In the genomic region with DNA sequence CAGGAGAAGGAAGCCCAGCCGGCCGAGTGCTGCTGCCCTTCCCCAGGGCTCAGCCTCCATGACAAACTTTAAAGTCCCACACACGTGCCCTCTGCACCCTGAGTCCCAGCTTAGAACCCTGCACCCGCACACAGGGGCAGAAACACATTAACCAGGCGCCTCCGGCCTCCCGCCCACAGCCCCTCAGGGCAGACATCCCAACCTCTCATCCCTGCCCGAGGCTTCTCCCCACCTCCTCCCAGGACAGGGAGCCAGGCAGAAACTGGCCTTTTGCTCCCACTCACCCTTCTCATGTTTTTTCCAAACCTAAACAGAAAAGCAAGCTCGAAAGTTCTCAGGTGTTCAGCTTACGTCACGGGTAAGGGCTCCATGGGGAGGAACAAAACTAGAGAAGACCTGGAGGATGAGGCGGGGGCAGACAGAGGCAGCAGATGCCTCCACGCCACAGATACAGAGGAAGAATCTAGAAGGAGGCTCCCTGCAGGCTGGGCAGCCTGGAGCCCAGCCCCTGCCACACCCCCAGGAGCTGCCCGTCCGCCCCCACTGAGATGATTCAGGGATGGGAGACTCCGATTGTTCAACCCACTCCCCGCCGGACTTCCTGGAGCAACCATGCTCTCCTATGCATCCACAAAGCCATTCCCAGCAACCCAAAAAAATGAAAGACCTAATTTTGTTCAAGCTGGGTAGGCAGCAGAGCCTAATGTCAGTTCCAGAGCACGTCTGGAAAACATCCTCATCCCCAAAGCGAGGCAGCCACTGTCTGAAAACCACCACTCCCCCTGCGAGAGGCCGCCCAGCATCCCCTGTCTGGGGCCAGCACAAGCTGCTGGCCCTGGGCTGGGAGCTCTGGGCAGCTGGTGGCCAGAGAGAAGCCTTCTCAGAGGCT, we compare ENCODE assay signal across 35 cellular contexts. TPM values are rescaled to one million over a fixed set of nuclear protein-coding genes. Genes with fewer than 3 reads are reported as not detected.
DNase-seq lines count a peak whose midpoint lies in the region; ATAC-seq and TF ChIP-seq lines count a peak whose summit lies in the region.
"Had no signal": no experiment of that assay in that cellular context is flagged by ENCODE, and none has a peak within 500 bp of the region (broad histone marks: within the 10 kb centered on the region; RNA-seq: fewer than 3 reads in every experiment).

No MANE protein-coding gene starts in this region.

- no peak for TF ChIP-seq EP300 in stomach (IDR thresholded peaks at IDR 0.05)

- no peaks in the 10 kb centered on the region for H3K9me3 Mint-ChIP-seq in WTC11
- H3K9me3 Mint-ChIP-seq: activated CD8-positive, alpha-beta T cell treated with anti-CD3 and anti-CD28 coated beads for 36 hours; activated T-helper 1 cell treated with anti-CD3 and anti-CD28 coated beads, Interleukin-12 subunit alpha, Interleukin-12 subunit beta, Interleukin-2, Interleukin-4 antibody, amounts not matched to agents 30 ng/mL and 10 ng/mL and 1 ng/mL, durations not matched to agents 14 hours and 24 hours and 36 hours; natural killer cell treated with Interleukin-12 subunit alpha and Interleukin-12 subunit beta and Interleukin-15 and Interleukin-18, amount 100 ng/mL, for 72 hours had no signal

- intact Hi-C loops in left cardiac atrium (cut with DNase I) = no loop called here
- intact Hi-C loops in stomach (cut with DNase I; ENCODE audit: low total_unique reads) = no loop called here

- POLR2A ChIA-PET in WTC11 (lab: Charles Lee) = interaction anchor here (1.2 kb wide), 1 partner anchor 19 kb away, joined by 3 read pairs; no protein-coding TSS in a partner anchor

- H3K4me3 ChIP-seq in MG63 = no peak overlapping the region
- H3K4me3 ChIP-seq in stomach = no peak overlapping the region
- H3K4me3 ChIP-seq: gastroesophageal sphincter, HAP-1, hepatocyte, ovary, SK-N-MC, skin epidermis, suprapubic skin had no signal

- H3K4me1 ChIP-seq in stomach = no peaks in the 10 kb centered on the region
- H3K4me1 ChIP-seq: Caco-2, gastroesophageal sphincter, HAP-1, suprapubic skin had no signal

- CTCF ChIA-PET in WTC11 (lab: Charles Lee) = interaction anchor here (0.6 to 3.1 kb wide), 7 partner anchors 14 to 488 kb away, joined by 3 to 15 read pairs (median 5); partner anchors contain the start of gene PTK6

- peak; percentile 16 for DNase-seq in EH (ENCODE audit: low read depth)
- peak; percentile 46 for DNase-seq in MG63
- no peak for DNase-seq in WTC11 (ENCODE audit: low spot score)
- DNase-seq in NCI-H69 (lab: John Stamatoyannopoulos, UW) = no peak
- no peak for DNase-seq in left cardiac atrium
- DNase-seq in OCI-M1 (lab: John Stamatoyannopoulos, UW) = no peak
- no peak for DNase-seq in stomach
- DNase-seq: activated CD4-positive, CD25-positive, alpha-beta regulatory T cell treated with anti-CD3 and anti-CD28 coated beads, Interleukin-2, amount 50 U/mL, for 72 hours; activated CD8-positive, alpha-beta memory T cell treated with anti-CD3 and anti-CD28 coated beads, Interleukin-2, amount 50 U/mL, for 48 hours; activated CD8-positive, alpha-beta T cell treated with anti-CD3 and anti-CD28 coated beads for 36 hours; activated naive CD4-positive, alpha-beta T cell treated with anti-CD3 and anti-CD28 coated beads, Interleukin-2, amount 50 U/mL, for 16 hours; amniotic stem cell; Caco-2; DMS79 treated with DMSO at 0.1 percent for 48 hours; Karpas-422; NCI-H1436 treated with DMSO at 0.1 percent for 48 hours; NCI-H446; NCI-H774; ovary; retina; stimulated activated naive CD4-positive, alpha-beta T cell; T-helper 2 cell had no signal

- H3K27me3 Mint-ChIP-seq in WTC11 (ENCODE audit: low read depth) = no peaks in the 10 kb centered on the region

- peak overlapping the region; percentile 4; the same call in 1 of the 2 replicates for H3K27ac Mint-ChIP-seq in WTC11
- H3K27ac Mint-ChIP-seq: activated CD8-positive, alpha-beta T cell treated with anti-CD3 and anti-CD28 coated beads for 36 hours; activated T-helper 1 cell treated with anti-CD3 and anti-CD28 coated beads, Interleukin-12 subunit alpha, Interleukin-12 subunit beta, Interleukin-2, Interleukin-4 antibody, amounts not matched to agents 30 ng/mL and 10 ng/mL and 1 ng/mL, durations not matched to agents 14 hours and 24 hours and 36 hours; natural killer cell treated with Interleukin-12 subunit alpha and Interleukin-12 subunit beta and Interleukin-15 and Interleukin-18, amount 100 ng/mL, for 72 hours had no signal

- no peak overlapping the region for H3K4me3 Mint-ChIP-seq in WTC11
- H3K4me3 Mint-ChIP-seq: activated CD8-positive, alpha-beta T cell treated with anti-CD3 and anti-CD28 coated beads for 36 hours; activated T-helper 1 cell treated with anti-CD3 and anti-CD28 coated beads, Interleukin-12 subunit alpha, Interleukin-12 subunit beta, Interleukin-2, Interleukin-4 antibody, amounts not matched to agents 30 ng/mL and 10 ng/mL and 1 ng/mL, durations not matched to agents 14 hours and 24 hours and 36 hours; natural killer cell treated with Interleukin-12 subunit alpha and Interleukin-12 subunit beta and Interleukin-15 and Interleukin-18, amount 100 ng/mL, for 72 hours had no signal

- H3K9me3 ChIP-seq in MG63 = no peaks in the 10 kb centered on the region
- H3K9me3 ChIP-seq in stomach = no peaks in the 10 kb centered on the region
- H3K9me3 ChIP-seq: Caco-2, gastroesophageal sphincter, HAP-1, ovary, suprapubic skin had no signal

- H3K27ac ChIP-seq in layer of hippocampus (ENCODE audit: low read depth, low read length) (peak overlapping the region; percentile 30), stomach (no peak overlapping the region)
- H3K27ac ChIP-seq: C4-2B, gastroesophageal sphincter, hepatocyte, ovary, RWPE1, SK-N-MC, skin epidermis, suprapubic skin had no signal

- 51 to 58% (median 56%) methylated on average over 22 of the region's 22 CpGs for WGBS in stomach, 5 donors

- TF ChIP-seq POLR2A in stomach (IDR thresholded peaks at IDR 0.05) = no peak

- no peaks in the 10 kb centered on the region for H3K36me3 Mint-ChIP-seq in WTC11
- H3K36me3 Mint-ChIP-seq: natural killer cell treated with Interleukin-12 subunit alpha and Interleukin-12 subunit beta and Interleukin-15 and Interleukin-18, amount 100 ng/mL, for 72 hours had no signal

- H3K36me3 ChIP-seq in MG63 = no peaks in the 10 kb centered on the region
- no peaks in the 10 kb centered on the region for H3K36me3 ChIP-seq in stomach
- H3K36me3 ChIP-seq: gastroesophageal sphincter, HAP-1, ovary, suprapubic skin had no signal

- peaks cover 74% of the 10 kb centered on the region for H3K27me3 ChIP-seq in MG63
- H3K27me3 ChIP-seq in layer of hippocampus (ENCODE audit: control insufficient read depth, insufficient read depth, low read length) = peaks cover 28% of the 10 kb centered on the region
- H3K27me3 ChIP-seq in stomach = peaks cover 4 to 98% (median 58%) of the 10 kb centered on the region in 3 donors
- H3K27me3 ChIP-seq: ovary had no signal

- ATAC-seq in WTC11 (no peak), left cardiac atrium (no peak)
- ATAC-seq: activated CD8-positive, alpha-beta T cell treated with anti-CD3 and anti-CD28 coated beads for 36 hours; gastroesophageal sphincter; left lobe of liver; natural killer cell treated with Interleukin-12 subunit alpha and Interleukin-12 subunit beta and Interleukin-15 and Interleukin-18, amount 100 ng/mL, for 72 hours had no signal

- H3K4me1 Mint-ChIP-seq in WTC11 = peaks cover 29% of the 10 kb centered on the region

- TF ChIP-seq CTCF in WTC11 (IDR thresholded peaks at IDR 0.05) = no peak
- no peak for TF ChIP-seq CTCF in stomach (IDR thresholded peaks at IDR 0.05)

TF ChIP-seq in WTC11, 78 proteins besides CTCF, POLR2A, EP300 and RAD21 (continues in another document):
- TF ChIP-seq HMGA2 (CRISPR knock-in tag; IDR thresholded peaks at IDR 0.05) (no peak), CREM (CRISPR knock-in tag; IDR thresholded peaks at IDR 0.05) (no peak), ZNF263 (CRISPR knock-in tag; IDR thresholded peaks at IDR 0.05; ENCODE audit: low read depth) (no peak), FOXP1 (CRISPR knock-in tag; IDR thresholded peaks at IDR 0.05; ENCODE audit: borderline replicate concordance) (no peak), IRF2 (CRISPR knock-in tag; IDR thresholded peaks at IDR 0.05; ENCODE audit: borderline replicate concordance, low read depth) (no peak), SMAD3 (CRISPR knock-in tag; IDR thresholded peaks at IDR 0.05; ENCODE audit: borderline replicate concordance) (no peak), MLX (CRISPR knock-in tag; IDR thresholded peaks at IDR 0.05) (no peak)

RNA-seq across cellular contexts. Expression of gene KCNQ2, which starts 8.8 kb away (rescaled TPM):
- 0.92 TPM in 1 of 2 replicates, not detected in the other for total RNA-seq in MG63 (2014; rRNA removed; shearing (Covaris generic); ENCODE audit: low replicate concordance)
- total RNA-seq in WTC11 (2021) (99.8 to 112 TPM (median 108 TPM) in 3 replicates), left cardiac atrium (1 to 10 TPM in 1 of 2 donors, under 1 TPM in 1; 0.91 to 2.0 TPM), stomach (1 to 10 TPM in 1 of 5 donors, not detected in 4; 2.2 TPM)
- under 1 TPM in 2 of 3 donors, not detected in 1; 0.03 to 0.25 TPM for polyA plus RNA-seq in stomach
- total RNA-seq: activated CD8-positive, alpha-beta T cell treated with anti-CD3 and anti-CD28 coated beads for 36 hours; activated T-helper 1 cell treated with anti-CD3 and anti-CD28 coated beads, Interleukin-12 subunit alpha, Interleukin-12 subunit beta, Interleukin-2, Interleukin-4 antibody, amounts not matched to agents 30 ng/mL and 10 ng/mL and 1 ng/mL, durations not matched to agents 14 hours and 24 hours and 36 hours; endothelial cell of umbilical vein; left lobe of liver; natural killer cell treated with Interleukin-12 subunit alpha and Interleukin-12 subunit beta and Interleukin-15 and Interleukin-18, amount 100 ng/mL, for 72 hours; ovary had no signal
- polyA plus RNA-seq: endothelial cell of umbilical vein, ovary had no signal

RNA-seq across cellular contexts. Expression of gene EEF1A2, which starts 35.2 kb away (rescaled TPM):
- 62.5 and 113 TPM in 2 replicates for total RNA-seq in MG63 (2014; rRNA removed; shearing (Covaris generic); ENCODE audit: low replicate concordance)
- total RNA-seq in WTC11 (2021) (26.0 to 35.7 TPM (median 34.9 TPM) in 3 replicates), left cardiac atrium (100 to 1,000 TPM; 656 to 679 TPM), stomach (10 to 100 TPM in 2 of 5 donors, 1 to 10 TPM in 1, under 1 TPM in 1, not detected in 1; 0.58 to 64.8 (median 16.7) TPM)
- polyA plus RNA-seq in stomach = 10 to 100 TPM in 2 of 3 donors, 1 to 10 TPM in 1; 4.6 to 53.0 (median 25.0) TPM

RNA-seq across cellular contexts. Expression of gene PPDPF, which starts 56.9 kb away (rescaled TPM):
- total RNA-seq in MG63 (2014; rRNA removed; shearing (Covaris generic); ENCODE audit: low replicate concordance) = 21.4 and 40.1 TPM in 2 replicates
- total RNA-seq in WTC11 (2021) = 170 to 210 TPM (median 205 TPM) in 3 replicates
- total RNA-seq in left cardiac atrium = 100 to 1,000 TPM; 215 to 241 TPM
- 100 to 1,000 TPM in 2 of 5 donors, 10 to 100 TPM in 2, 1 to 10 TPM in 1; 1.8 to 213 (median 84.8) TPM for total RNA-seq in stomach
- polyA plus RNA-seq in stomach = 100 to 1,000 TPM; 570 to 756 (median 749) TPM

Comparison
In these comparisons a context has a peak if more than half of its experiments do, and no peak if none do; other contexts are left out.
1. DNase-seq: peak in EH (single experiment) and MG63 (single experiment); none in WTC11 (single experiment), NCI-H69 (single experiment), left cardiac atrium (single experiment), OCI-M1 (single experiment) and stomach (single experiment).
2. RNA of gene KCNQ2, which starts 8.8 kb away (total RNA-seq): 99.8 to 112 TPM in WTC11; 0.91 to 2.0 TPM in left cardiac atrium, 0.92 TPM in MG63 and 2.2 TPM in stomach; every median in the first group is over 10 times any median in the second.